Comparison of ENCODE assay signal across 6 cellular contexts in the genomic region with DNA sequence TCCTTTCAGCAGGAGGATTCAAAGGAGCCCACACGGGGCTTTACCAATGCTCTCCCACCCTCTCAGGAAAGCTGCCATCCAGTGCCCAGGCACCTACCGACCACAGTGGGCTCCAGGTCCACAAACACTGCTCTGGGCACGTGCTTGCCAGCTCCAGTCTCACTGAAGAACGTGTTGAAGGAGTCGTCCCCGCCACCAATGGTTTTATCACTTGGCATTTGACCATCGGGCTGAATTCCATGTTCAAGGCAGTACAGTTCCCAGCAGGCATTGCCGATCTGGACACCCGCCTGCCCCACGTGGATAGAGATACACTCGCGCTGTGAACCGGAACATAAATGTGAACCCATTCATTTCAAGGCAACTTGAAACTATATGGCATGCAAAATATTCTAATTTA. TPM values are rescaled to one million over a fixed set of nuclear protein-coding genes. Genes with fewer than 3 reads are reported as not detected.
"Had no signal": no experiment of that assay in that cellular context is flagged by ENCODE, and none has a peak within 500 bp of the region (broad histone marks: within the 10 kb centered on the region; RNA-seq: fewer than 3 reads in every experiment).

No MANE protein-coding gene starts in this region.

RNA-seq across cellular contexts. Expression of a gene that starts 2.2 kb away (rescaled TPM):
- total RNA-seq: M059J, OCI-LY7, PC-9, RPMI7951, SJCRH30, SK-MEL-5 had no signal
